ENCODE assay signal across 1 cellular context in genomic region chr10:26516540-26517101, GRCh38.
TF ChIP-seq lines count a peak whose summit lies in the region.

No MANE protein-coding gene starts in this region.

TF ChIP-seq in GM23338, 12 proteins besides CTCF, POLR2A, EP300 and RAD21 (continued from another document):
- TF ChIP-seq ZNF462 (CRISPR knock-in tag; IDR thresholded peaks at IDR 0.05) (no peak), CREB1 (CRISPR knock-in tag; IDR thresholded peaks at IDR 0.05; ENCODE audit: low read depth) (no peak), ETS1 (IDR thresholded peaks at IDR 0.05) (no peak), EZH2 (IDR thresholded peaks at IDR 0.05; ENCODE audit: low read depth, unreplicated experiment) (no peak)
